ENCODE assay signal across 8 cellular contexts in the genomic region with DNA sequence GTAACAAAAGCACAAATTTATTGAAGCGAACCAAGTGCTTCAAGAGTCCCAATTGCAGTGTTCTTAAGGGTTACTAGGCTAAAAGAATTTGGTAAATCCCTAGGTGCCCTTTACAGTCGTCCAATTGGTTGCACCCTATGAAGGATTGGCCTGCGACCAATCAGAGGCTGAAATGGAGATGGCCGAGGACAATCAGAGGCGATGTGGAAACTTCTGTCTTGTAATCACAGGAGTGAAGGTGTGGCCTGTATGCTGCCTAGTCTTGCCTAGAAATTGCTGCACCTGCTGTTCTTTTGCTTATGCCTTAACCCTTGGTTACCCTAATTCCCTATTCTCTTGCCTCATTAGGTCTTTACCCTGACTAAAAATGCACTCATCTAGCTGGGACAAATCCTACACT. TPM values are rescaled to one million over a fixed set of nuclear protein-coding genes. Genes with fewer than 3 reads are reported as not detected.
DNase-seq lines count a peak whose midpoint lies in the region; ATAC-seq, FAIRE-seq and TF ChIP-seq lines count a peak whose summit lies in the region.

No MANE protein-coding gene starts in this region.

- peak overlapping the region; percentile 96 for H3K4me2 ChIP-seq in astrocyte (ENCODE audit: low read length)

- peaks cover 0 to 25% (median under 1%) of the 10 kb centered on the region in 3 donors for H3K36me3 Mint-ChIP-seq in CD8-positive, alpha-beta memory T cell
- H3K36me3 Mint-ChIP-seq in astrocyte (ENCODE audit: low read depth, unreplicated experiment) (no peaks in the 10 kb centered on the region), naive B cell (peaks cover 6% of the 10 kb centered on the region in 2 donors)

- peak overlapping the region in 6 of 7 donors; percentile 92 to 98 (median 95) for H3K4me3 Mint-ChIP-seq in CD8-positive, alpha-beta memory T cell
- peak overlapping the region; percentile 90 for H3K4me3 Mint-ChIP-seq in astrocyte (ENCODE audit: unreplicated experiment)
- H3K4me3 Mint-ChIP-seq in naive B cell, result peak overlapping the region in 6 of 8 donors; percentile 85 to 98 (median 96)

- CTCF ChIA-PET in CD8-positive, alpha-beta memory T cell (lab: Charles Lee), result interaction anchor here (1.9 to 7.2 kb wide), 2 partner anchors 15 to 192 kb away, joined by 5 to 94 read pairs; no protein-coding TSS in a partner anchor

- no peaks in the 10 kb centered on the region for H3K9me3 ChIP-seq in CD8-positive, alpha-beta memory T cell (ENCODE audit: low read length)
- no peaks in the 10 kb centered on the region for H3K9me3 ChIP-seq in astrocyte (ENCODE audit: insufficient read depth, low read depth, low read length)

- H3K27ac ChIP-seq in CD8-positive, alpha-beta memory T cell (ENCODE audit: low read depth, low read length), result no peak overlapping the region
- no peak overlapping the region for H3K27ac ChIP-seq in astrocyte (ENCODE audit: low read depth, low read length)

- no peak for DNase-seq in CD8-positive, alpha-beta memory T cell
- peak; percentile 13 for DNase-seq in LNCaP clone FGC (ENCODE audit: low read depth)
- no peak for DNase-seq in astrocyte (ENCODE audit: low read depth)
- DNase-seq in naive B cell, result no peak
- no peak for DNase-seq in DMS114 treated with DMSO at 0.1 percent for 48 hours (lab: John Stamatoyannopoulos, UW; ENCODE audit: unreplicated experiment)
- DNase-seq in HuH-7 (ENCODE audit: low spot score), result no peak
- no peak for DNase-seq in stimulated activated naive CD4-positive, alpha-beta T cell treated with Interleukin-2 at 50 U/mL for 16 hours (lab: John Stamatoyannopoulos, UW)
- no peak for DNase-seq in GM19238 (ENCODE audit: insufficient read length, low spot score)

- peaks cover 9% of the 10 kb centered on the region for H4K20me1 ChIP-seq in astrocyte (ENCODE audit: insufficient read depth, low read length)

- TF ChIP-seq CTCF in LNCaP clone FGC (IDR thresholded peaks at IDR 0.05; ENCODE audit: control insufficient read depth, extremely low read depth, insufficient read depth) (no peak), astrocyte (IDR thresholded peaks at IDR 0.05; ENCODE audit: insufficient read depth, low read depth, low read length) (no peak)

- peaks cover 32% of the 10 kb centered on the region for H3K4me1 ChIP-seq in CD8-positive, alpha-beta memory T cell (ENCODE audit: insufficient read depth, low read length)
- peaks cover 11% of the 10 kb centered on the region for H3K4me1 ChIP-seq in astrocyte (ENCODE audit: insufficient read depth, low read length)

- POLR2A ChIA-PET in CD8-positive, alpha-beta memory T cell (lab: Charles Lee), result no interaction called here

- no peak for FAIRE-seq in astrocyte (lab: Jason Lieb, UNC)

- no peak overlapping the region for H3K4me3 ChIP-seq in CD8-positive, alpha-beta memory T cell (ENCODE audit: low read length)
- peak overlapping the region; percentile 88 for H3K4me3 ChIP-seq in LNCaP clone FGC (ENCODE audit: low read depth, low read length)
- no peak overlapping the region for H3K4me3 ChIP-seq in astrocyte (ENCODE audit: insufficient read depth, low read depth, low read length)

- H3K27me3 Mint-ChIP-seq in CD8-positive, alpha-beta memory T cell, result no peaks in the 10 kb centered on the region
- H3K27me3 Mint-ChIP-seq in astrocyte (ENCODE audit: low read depth, unreplicated experiment) (no peaks in the 10 kb centered on the region), naive B cell (no peaks in the 10 kb centered on the region)

- no peak overlapping the region for H3K9ac ChIP-seq in astrocyte (ENCODE audit: low read length)

- no peaks in the 10 kb centered on the region for H3K27me3 ChIP-seq in CD8-positive, alpha-beta memory T cell (ENCODE audit: insufficient read depth, low read length, poor library complexity, severe bottlenecking)
- H3K27me3 ChIP-seq in astrocyte (ENCODE audit: insufficient read depth, low read length), result no peaks in the 10 kb centered on the region

- H3K79me2 ChIP-seq in astrocyte (ENCODE audit: insufficient read depth, low read length), result peaks cover 42% of the 10 kb centered on the region

- peak overlapping the region in 7 of 8 donors; percentile 77 to 97 (median 94) for H3K27ac Mint-ChIP-seq in CD8-positive, alpha-beta memory T cell
- H3K27ac Mint-ChIP-seq in astrocyte (ENCODE audit: unreplicated experiment), result no peak overlapping the region
- H3K27ac Mint-ChIP-seq in naive B cell, result peak overlapping the region in 5 of 6 donors; percentile 93 to 98 (median 95)

- no peaks in the 10 kb centered on the region for H3K9me3 Mint-ChIP-seq in CD8-positive, alpha-beta memory T cell
- H3K9me3 Mint-ChIP-seq in astrocyte (ENCODE audit: unreplicated experiment) (no peaks in the 10 kb centered on the region), naive B cell (no peaks in the 10 kb centered on the region)

- peaks cover 34 to 43% (median 41%) of the 10 kb centered on the region in 3 donors for H3K4me1 Mint-ChIP-seq in CD8-positive, alpha-beta memory T cell
- H3K4me1 Mint-ChIP-seq in astrocyte (ENCODE audit: low read depth, unreplicated experiment) (peaks cover 4% of the 10 kb centered on the region), naive B cell (peaks cover 30 to 41% (median 38%) of the 10 kb centered on the region in 3 donors)

- no peaks in the 10 kb centered on the region for H3K36me3 ChIP-seq in CD8-positive, alpha-beta memory T cell (ENCODE audit: insufficient read depth, low read length)
- H3K36me3 ChIP-seq in astrocyte (ENCODE audit: insufficient read depth, low read length), result no peaks in the 10 kb centered on the region

- ATAC-seq in naive B cell (ENCODE audit: low read depth in 2 of 2), result no peak

- H2AFZ ChIP-seq in astrocyte (ENCODE audit: low read depth, low read length), result no peak overlapping the region

RNA-seq across cellular contexts. Expression of a gene that starts 1.1 kb away (rescaled TPM):
- total RNA-seq in CD8-positive, alpha-beta memory T cell, result 10 to 100 TPM; 33.8 to 34.8 TPM
- 90.8 TPM for polyA plus RNA-seq in CD8-positive, alpha-beta memory T cell
- total RNA-seq in astrocyte, result 7.0 and 10.8 TPM in 2 replicates
- polyA plus RNA-seq in naive B cell (ENCODE audit: low read depth in 6 of 6), result 100 to 1,000 TPM; 154 to 228 (median 181) TPM
